16 cellular contexts compared by ENCODE assay signal in genomic region chr11:64276653-64277431, GRCh38. TPM values are rescaled to one million over a fixed set of nuclear protein-coding genes. Genes with fewer than 3 reads are reported as not detected.
DNase-seq lines count a peak whose midpoint lies in the region; ATAC-seq, FAIRE-seq and TF ChIP-seq lines count a peak whose summit lies in the region.
"Had no signal": no experiment of that assay in that cellular context is flagged by ENCODE, and none has a peak within 500 bp of the region (broad histone marks: within the 10 kb centered on the region; RNA-seq: fewer than 3 reads in every experiment).

No MANE protein-coding gene starts in this region.

- TF ChIP-seq CTCF in PC-9 (conservative IDR thresholded peaks at IDR 0.05) = no peak
- TF ChIP-seq CTCF in hepatocyte (IDR thresholded peaks at IDR 0.05; ENCODE audit: poor library complexity) = no peak

- BruUV-seq in PC-9 (replicated peaks; lab: Mats Ljungman, UMichigan) = no TSS peak

- no peak overlapping the region for H3K4me3 ChIP-seq in PC-9
- H3K4me3 ChIP-seq in esophagus (ENCODE audit: low read depth in 1 of 2, low read length in 2 of 2) = no peak overlapping the region
- no peak overlapping the region for H3K4me3 ChIP-seq in small intestine (ENCODE audit: low read depth in 1 of 2, low read length in 2 of 2)
- no peak overlapping the region for H3K4me3 ChIP-seq in hepatocyte
- H3K4me3 ChIP-seq: cardiac muscle cell had no signal

- H3K4me1 ChIP-seq in PC-9 (replicated peaks; ENCODE audit: insufficient read depth) (peaks cover 28% of the 10 kb centered on the region), esophagus (ENCODE audit: control insufficient read depth in 2 of 2, insufficient read depth in 2 of 2, low read length in 1 of 2) (peaks cover 0 to 9% of the 10 kb centered on the region in 2 donors), small intestine (ENCODE audit: control insufficient read depth in 2 of 2, insufficient read depth in 1 of 2, low read depth in 1 of 2, low read length in 1 of 2) (peaks cover 0 to under 1% of the 10 kb centered on the region in 2 donors), hepatocyte (ENCODE audit: insufficient read depth) (peaks cover 12% of the 10 kb centered on the region)
- H3K4me1 ChIP-seq: parathyroid adenoma had no signal

- no peaks in the 10 kb centered on the region for H3K9me2 ChIP-seq in PC-9 (ENCODE audit: insufficient read depth)
- H3K9me2 ChIP-seq in hepatocyte (replicated peaks; ENCODE audit: insufficient read depth) = no peaks in the 10 kb centered on the region

- FAIRE-seq in small intestine (lab: Jason Lieb, UNC) = no peak
- FAIRE-seq: H1 had no signal

- POLR2A ChIA-PET in PC-9 (lab: Charles Lee; ENCODE audit: unreplicated experiment) = interaction anchor here (0.6 to 1.0 kb wide), 3 partner anchors 26 to 78 kb away, joined by 3 to 7 read pairs (median 4); partner anchors contain the start of genes PRDX5 and TRMT112

- no peaks in the 10 kb centered on the region for H4K20me1 ChIP-seq in PC-9 (ENCODE audit: insufficient read depth)
- H4K20me1 ChIP-seq in hepatocyte (ENCODE audit: insufficient read depth, poor library complexity, severe bottlenecking) = no peaks in the 10 kb centered on the region

- H3K79me2 ChIP-seq in PC-9 (ENCODE audit: low read depth) (peaks cover 21% of the 10 kb centered on the region), hepatocyte (peaks cover 18% of the 10 kb centered on the region)

- H3K4me2 ChIP-seq in PC-9 (peak overlapping the region; percentile 41), hepatocyte (no peak overlapping the region)

- H3K27me3 ChIP-seq in PC-9 (ENCODE audit: insufficient read depth, low read depth) = no peaks in the 10 kb centered on the region
- H3K27me3 ChIP-seq in esophagus (ENCODE audit: control insufficient read depth in 1 of 2, insufficient read depth in 2 of 2, low read length in 2 of 2) = no peaks in the 10 kb centered on the region
- H3K27me3 ChIP-seq in small intestine (ENCODE audit: control insufficient read depth in 2 of 2, insufficient read depth in 2 of 2, low read length in 2 of 2) = no peaks in the 10 kb centered on the region
- H3K27me3 ChIP-seq in hepatocyte = no peaks in the 10 kb centered on the region
- H3K27me3 ChIP-seq: cardiac muscle cell had no signal

- no peaks in the 10 kb centered on the region for H3K9me3 ChIP-seq in PC-9 (ENCODE audit: insufficient read depth, low read depth)
- no peaks in the 10 kb centered on the region for H3K9me3 ChIP-seq in esophagus (ENCODE audit: control insufficient read depth in 2 of 2, insufficient read depth in 1 of 2, low read depth in 1 of 2, low read length in 1 of 2)
- H3K9me3 ChIP-seq in small intestine (ENCODE audit: control insufficient read depth, low read depth) = no peaks in the 10 kb centered on the region
- H3K9me3 ChIP-seq in hepatocyte (ENCODE audit: low read depth) = no peaks in the 10 kb centered on the region

- 58 to 68% methylated on average over 17 of the region's 17 CpGs for WGBS in esophagus, 2 donors
- 81 to 87% (median 84%) methylated on average over 15 to 17 of the region's 17 CpGs for WGBS in small intestine, 3 donors
- 94% methylated on average over 17 of the region's 17 CpGs for WGBS in hepatocyte (ENCODE audit: low lambda C conversion rate, missing lambda C conversion rate)

- CTCF ChIA-PET in PC-9 (lab: Charles Lee) = interaction anchor here (0.6 to 1.6 kb wide), 8 partner anchors 9 to 373 kb away, joined by 3 to 14 read pairs (median 8); partner anchors contain the start of gene PRDX5

- peak overlapping the region; percentile 41 for H3K27ac ChIP-seq in PC-9
- peak overlapping the region; percentile 50 to 52 for H3K27ac ChIP-seq in esophagus (ENCODE audit: low read depth in 2 of 2, low read length in 1 of 2)
- no peak overlapping the region for H3K27ac ChIP-seq in small intestine (ENCODE audit: low read depth in 1 of 2, low read length in 1 of 2)
- no peak overlapping the region for H3K27ac ChIP-seq in hepatocyte
- H3K27ac ChIP-seq: cardiac muscle cell, parathyroid adenoma had no signal

- no peak overlapping the region for H2AFZ ChIP-seq in PC-9
- no peak overlapping the region for H2AFZ ChIP-seq in hepatocyte
- H2AFZ ChIP-seq: parathyroid adenoma had no signal

- peaks cover 43% of the 10 kb centered on the region for H3F3A ChIP-seq in PC-9 (ENCODE audit: insufficient read depth, low read depth)

- DNase-seq in EL (peak; percentile 94), PC-9 (peak; percentile 85 to 97), small intestine (peak; percentile 46), hepatocyte (ENCODE audit: low spot score) (no peak), amygdala (lab: John Stamatoyannopoulos, UW) (no peak)
- no peak for DNase-seq in stimulated activated CD4-positive, alpha-beta T cell treated with anti-CD3 and anti-CD28 coated beads, Interleukin-2, amount 100 ng/mL, for 48 hours
- DNase-seq: activated CD8-positive, alpha-beta T cell treated with anti-CD3 and anti-CD28 coated beads, Interleukin-2, amount 10 ng/mL, durations not matched to agents 7 days and 5 days; activated gamma-delta T cell treated with Interleukin-2 at 50 U/mL for 16 hours; GDM1; NCI-H1048 had no signal

- intact Hi-C loops in PC-9 (cut with micrococcal nuclease; ENCODE audit: unreplicated experiment) = loop anchor here (2.0 kb wide), 3 partner anchors 42 to 82 kb away; partner anchors contain the start of genes RPS6KA4 and VEGFB

- no peak for ATAC-seq in activated CD4-positive, CD25-positive, alpha-beta regulatory T cell treated with anti-CD3 and anti-CD28 coated beads, Interleukin-2, amount 50 U/mL, for 24 hours
- ATAC-seq: activated CD8-positive, alpha-beta T cell treated with anti-CD3 and anti-CD28 coated beads, Interleukin-2, amount 10 ng/mL, durations not matched to agents 7 days and 5 days had no signal

- H3K36me3 ChIP-seq in PC-9 (ENCODE audit: low read depth) = no peaks in the 10 kb centered on the region
- H3K36me3 ChIP-seq in esophagus (ENCODE audit: control insufficient read depth in 2 of 2, insufficient read depth in 2 of 2, low read length in 1 of 2) = peaks cover 0 to 14% of the 10 kb centered on the region in 2 donors
- peaks cover 7 to 10% of the 10 kb centered on the region in 2 donors for H3K36me3 ChIP-seq in small intestine (ENCODE audit: control insufficient read depth in 2 of 2, insufficient read depth in 2 of 2, low read length in 2 of 2)
- no peaks in the 10 kb centered on the region for H3K36me3 ChIP-seq in hepatocyte (replicated peaks; ENCODE audit: insufficient read depth, low read depth)

RNA-seq across cellular contexts. Expression of gene BAD, which starts 7.6 kb away (rescaled TPM):
- total RNA-seq in PC-9 (2021) (94.3 and 94.4 TPM in 2 replicates), hepatocyte (52.0 and 74.3 TPM in 2 replicates)
- polyA plus RNA-seq in esophagus (10 to 100 TPM; 57.4 to 64.8 TPM), small intestine (10 to 100 TPM; 63.6 to 98.6 (median 84.5) TPM), hepatocyte (122 and 125 TPM in 2 replicates)

RNA-seq across cellular contexts. Expression of gene GPR137, which starts 8.8 kb away (rescaled TPM):
- total RNA-seq in PC-9 (2021) = 72.8 and 110 TPM in 2 replicates
- 10 to 100 TPM; 18.6 to 22.7 TPM for polyA plus RNA-seq in esophagus
- 10 to 100 TPM; 16.5 to 27.9 (median 18.4) TPM for polyA plus RNA-seq in small intestine
- total RNA-seq in hepatocyte = 17.0 and 25.2 TPM in 2 replicates
- polyA plus RNA-seq in hepatocyte = 62.4 and 63.9 TPM in 2 replicates

RNA-seq across cellular contexts. Expression of gene KCNK4, which starts 14.3 kb away (rescaled TPM):
- total RNA-seq in PC-9 (2021) (0.53 and 0.57 TPM in 2 replicates), hepatocyte (not detected in 2 replicates)
- polyA plus RNA-seq in esophagus (not detected), small intestine (not detected), hepatocyte (not detected in 2 replicates)
- total RNA-seq: activated CD8-positive, alpha-beta T cell treated with anti-CD3 and anti-CD28 coated beads, Interleukin-2, amount 10 ng/mL, durations not matched to agents 7 days and 5 days; cardiac muscle cell had no signal
- polyA plus RNA-seq: BJ, cardiac muscle cell, H1 had no signal

RNA-seq across cellular contexts. Expression of gene CATSPERZ, which starts 23.3 kb away (rescaled TPM):
- total RNA-seq in PC-9 (2021) (1.3 TPM in 1 of 2 replicates, not detected in the other), hepatocyte (not detected in 2 replicates)
- polyA plus RNA-seq in esophagus (under 1 TPM; 0.37 to 0.39 TPM), small intestine (under 1 TPM in 1 of 3 donors, not detected in 2; 0.58 TPM), hepatocyte (0.46 and 0.96 TPM in 2 replicates)
- total RNA-seq: activated CD8-positive, alpha-beta T cell treated with anti-CD3 and anti-CD28 coated beads, Interleukin-2, amount 10 ng/mL, durations not matched to agents 7 days and 5 days; cardiac muscle cell; H1 had no signal
- polyA plus RNA-seq: BJ had no signal

RNA-seq across cellular contexts. Expression of gene PLCB3, which starts 25.5 kb away (rescaled TPM):
- total RNA-seq in PC-9 (2021) (73.2 and 79.6 TPM in 2 replicates), hepatocyte (21.1 and 23.5 TPM in 2 replicates)
- polyA plus RNA-seq in esophagus (10 to 100 TPM; 24.6 to 37.4 TPM), small intestine (100 to 1,000 TPM; 108 to 191 (median 142) TPM), hepatocyte (19.0 and 19.5 TPM in 2 replicates)

Comparison
In these comparisons a context has a peak if more than half of its experiments do, and no peak if none do; other contexts are left out.
1. DNase-seq: peak in EL (single experiment), PC-9 (2 of 2) and small intestine (single experiment); none in hepatocyte (single experiment), stimulated activated CD4-positive, alpha-beta T cell treated with anti-CD3 and anti-CD28 coated beads, Interleukin-2, amount 100 ng/mL, for 48 hours (0 of 2) and amygdala (0 of 56).
2. H3K27ac ChIP-seq: peak in PC-9 (single experiment) and esophagus (2 of 2); none in small intestine (0 of 2) and hepatocyte (single experiment).